9 cellular contexts compared by ENCODE assay signal in genomic region chr20:45098096-45098773, GRCh38. TPM values are rescaled to one million over a fixed set of nuclear protein-coding genes. Genes with fewer than 3 reads are reported as not detected.
DNase-seq lines count a peak whose midpoint lies in the region; ATAC-seq and TF ChIP-seq lines count a peak whose summit lies in the region.
"Had no signal": no experiment of that assay in that cellular context is flagged by ENCODE, and none has a peak within 500 bp of the region (broad histone marks: within the 10 kb centered on the region; RNA-seq: fewer than 3 reads in every experiment).

No MANE protein-coding gene starts in this region.

- no peak for TF ChIP-seq CTCF in PC-9 (conservative IDR thresholded peaks at IDR 0.05)

- H3K4me3 ChIP-seq in H7 (ENCODE audit: insufficient read depth, low read depth, low read length) (no peak overlapping the region; the same call in 1 of the 2 replicates), PC-9 (no peak overlapping the region)

- H3K4me2 ChIP-seq in PC-9: no peak overlapping the region

- no peak for ATAC-seq in GM19455 (IDR thresholded peaks at IDR 0.05; ENCODE audit: unreplicated experiment)

- DNase-seq in H7 (peak; percentile 92), germinal center (ENCODE audit: low spot score) (peak; percentile 43), renal cortical epithelial cell (ENCODE audit: low read depth) (peak; percentile 33), NCI-H146 treated with DMSO at 0.1 percent for 48 hours (lab: John Stamatoyannopoulos, UW; ENCODE audit: unreplicated experiment) (no peak), PC-9 (no peak)
- DNase-seq in activated T-cell treated with anti-CD3 and anti-CD28 coated beads, Interleukin-2, amount 50 U/mL, for 48 hours: peak; percentile 35 to 61
- DNase-seq in stimulated activated naive CD4-positive, alpha-beta T cell treated with Interleukin-2 at 50 U/mL for 16 hours (lab: John Stamatoyannopoulos, UW): no peak

- H3K79me2 ChIP-seq in PC-9 (ENCODE audit: low read depth): no peaks in the 10 kb centered on the region

- intact Hi-C loops in PC-9 (cut with micrococcal nuclease; ENCODE audit: unreplicated experiment): loop anchor here (5.0 kb wide), 1 partner anchor 186 kb away; the partner anchor contains the start of gene PABPC1L

- H2AFZ ChIP-seq in PC-9: no peak overlapping the region

- H3K9me2 ChIP-seq in PC-9 (ENCODE audit: insufficient read depth): no peaks in the 10 kb centered on the region

- H3K27ac ChIP-seq in PC-9: no peak overlapping the region

- H3K27me3 ChIP-seq in H7 (ENCODE audit: control insufficient read depth, insufficient read depth, low read length): peaks cover 40% of the 10 kb centered on the region
- no peaks in the 10 kb centered on the region for H3K27me3 ChIP-seq in PC-9 (ENCODE audit: insufficient read depth, low read depth)

- no peaks in the 10 kb centered on the region for H3K36me3 ChIP-seq in H7 (replicated peaks; ENCODE audit: control insufficient read depth, insufficient read depth, low read length)
- H3K36me3 ChIP-seq in PC-9 (ENCODE audit: low read depth): no peaks in the 10 kb centered on the region

- H3K4me1 ChIP-seq in PC-9 (replicated peaks; ENCODE audit: insufficient read depth): no peaks in the 10 kb centered on the region

- no peaks in the 10 kb centered on the region for H3F3A ChIP-seq in PC-9 (ENCODE audit: insufficient read depth, low read depth)

- CTCF ChIA-PET in PC-9 (lab: Charles Lee): no interaction called here

- H3K9me3 ChIP-seq in PC-9 (ENCODE audit: insufficient read depth, low read depth): no peaks in the 10 kb centered on the region

- POLR2A ChIA-PET in PC-9 (lab: Charles Lee; ENCODE audit: unreplicated experiment): no interaction called here

- BruUV-seq in PC-9 (replicated peaks; lab: Mats Ljungman, UMichigan): no TSS peak

- no peaks in the 10 kb centered on the region for H4K20me1 ChIP-seq in PC-9 (ENCODE audit: insufficient read depth)

RNA-seq across cellular contexts. Expression of gene KCNS1, which starts 2.7 kb away (rescaled TPM):
- total RNA-seq in H7 (2014; rRNA removed; shearing (Covaris generic)): 0.18 and 0.59 TPM in 2 replicates
- total RNA-seq in renal cortical epithelial cell (12.3 and 22.6 TPM in 2 replicates), PC-9 (2021) (0.15 TPM in 1 of 2 replicates, not detected in the other)

RNA-seq across cellular contexts. Expression of gene WFDC5, which starts 16.7 kb away (rescaled TPM):
- total RNA-seq in H7 (2014; rRNA removed; shearing (Covaris generic)): not detected in 2 replicates
- not detected in 2 replicates for total RNA-seq in renal cortical epithelial cell
- total RNA-seq in PC-9 (2021): not detected in 2 replicates
- total RNA-seq: natural killer cell treated with Interleukin-12 subunit alpha and Interleukin-12 subunit beta and Interleukin-15 and Interleukin-18, amount 100 ng/mL, for 72 hours had no signal

RNA-seq across cellular contexts. Expression of gene WFDC12, which starts 26.0 kb away (rescaled TPM):
- total RNA-seq in H7 (2014; rRNA removed; shearing (Covaris generic)): not detected in 2 replicates
- total RNA-seq in renal cortical epithelial cell (not detected in 2 replicates), PC-9 (2021) (not detected in 2 replicates)
- total RNA-seq: natural killer cell treated with Interleukin-12 subunit alpha and Interleukin-12 subunit beta and Interleukin-15 and Interleukin-18, amount 100 ng/mL, for 72 hours had no signal

Comparison
In these comparisons a context has a peak if more than half of its experiments do, and no peak if none do; other contexts are left out.
1. DNase-seq: peak in H7 (single experiment), activated T-cell treated with anti-CD3 and anti-CD28 coated beads, Interleukin-2, amount 50 U/mL, for 48 hours (2 of 2), germinal center (single experiment) and renal cortical epithelial cell (single experiment); none in NCI-H146 treated with DMSO at 0.1 percent for 48 hours (single experiment), PC-9 (0 of 2) and stimulated activated naive CD4-positive, alpha-beta T cell treated with Interleukin-2 at 50 U/mL for 16 hours (single experiment).